In the genomic region with DNA sequence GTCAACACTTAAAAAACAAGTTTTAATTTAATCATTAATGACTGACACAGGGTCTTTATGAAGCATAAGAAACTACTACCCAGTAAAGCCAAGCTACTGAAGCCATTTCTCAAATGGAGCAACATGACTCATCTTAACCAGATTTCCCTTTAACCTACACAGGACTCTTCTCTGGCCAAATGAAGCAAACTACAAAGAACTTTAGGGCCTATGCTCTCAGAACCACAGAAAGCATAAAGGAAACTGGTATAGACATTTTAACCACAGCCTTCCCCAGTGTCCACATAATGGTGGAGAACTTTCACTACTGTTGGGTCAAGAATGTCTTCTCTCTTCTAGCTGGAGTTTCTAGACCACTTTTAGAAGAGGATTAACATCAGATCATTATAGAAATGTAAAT, we compare ENCODE assay signal across 12 cellular contexts. TPM values are rescaled to one million over a fixed set of nuclear protein-coding genes. Genes with fewer than 3 reads are reported as not detected.
DNase-seq lines count a peak whose midpoint lies in the region; ATAC-seq, FAIRE-seq and TF ChIP-seq lines count a peak whose summit lies in the region.
"Had no signal": no experiment of that assay in that cellular context is flagged by ENCODE, and none has a peak within 500 bp of the region (broad histone marks: within the 10 kb centered on the region; RNA-seq: fewer than 3 reads in every experiment).

No MANE protein-coding gene starts in this region.

- H3K27me3 Mint-ChIP-seq in astrocyte (ENCODE audit: low read depth, unreplicated experiment): no peaks in the 10 kb centered on the region

- no peak for FAIRE-seq in astrocyte (lab: Jason Lieb, UNC)

- H3K4me3 ChIP-seq in astrocyte (ENCODE audit: insufficient read depth, low read depth, low read length): no peak overlapping the region
- H3K4me3 ChIP-seq: suprapubic skin had no signal

- H3K4me1 ChIP-seq in astrocyte (ENCODE audit: insufficient read depth, low read length): peaks cover 5% of the 10 kb centered on the region
- H3K4me1 ChIP-seq: suprapubic skin had no signal

- TF ChIP-seq CTCF in astrocyte (IDR thresholded peaks at IDR 0.05; ENCODE audit: insufficient read depth, low read depth, low read length): no peak

- no peaks in the 10 kb centered on the region for H4K20me1 ChIP-seq in astrocyte (ENCODE audit: insufficient read depth, low read length)

- no peak overlapping the region for H3K27ac Mint-ChIP-seq in astrocyte (ENCODE audit: unreplicated experiment)

- no peaks in the 10 kb centered on the region for H3K27me3 ChIP-seq in astrocyte (ENCODE audit: insufficient read depth, low read length)
- H3K27me3 ChIP-seq: suprapubic skin had no signal

- H3K4me1 Mint-ChIP-seq in astrocyte (ENCODE audit: low read depth, unreplicated experiment): peaks cover 30% of the 10 kb centered on the region

- H3K36me3 Mint-ChIP-seq in astrocyte (ENCODE audit: low read depth, unreplicated experiment): peaks cover 5% of the 10 kb centered on the region

- H3K36me3 ChIP-seq in astrocyte (ENCODE audit: insufficient read depth, low read length): peaks cover 10% of the 10 kb centered on the region

- no peak overlapping the region for H3K4me2 ChIP-seq in astrocyte (ENCODE audit: low read length)

- no peaks in the 10 kb centered on the region for H3K79me2 ChIP-seq in astrocyte (ENCODE audit: insufficient read depth, low read length)

- no peak overlapping the region for H3K9ac ChIP-seq in astrocyte (ENCODE audit: low read length)

- no peaks in the 10 kb centered on the region for H3K9me3 Mint-ChIP-seq in astrocyte (ENCODE audit: unreplicated experiment)

- no peak overlapping the region for H3K27ac ChIP-seq in astrocyte (ENCODE audit: low read depth, low read length)
- H3K27ac ChIP-seq: suprapubic skin had no signal

- ATAC-seq in GM19468 (IDR thresholded peaks at IDR 0.05; ENCODE audit: extremely low read depth, unreplicated experiment): peak; percentile 48
- ATAC-seq in HG03135 (IDR thresholded peaks at IDR 0.05; ENCODE audit: unreplicated experiment): peak; percentile 79

- peak; percentile 17 for DNase-seq in ELR (ENCODE audit: low read depth)
- DNase-seq in astrocyte (ENCODE audit: low read depth): peak; percentile 37
- DNase-seq in NCI-H748 treated with DMSO at 0.1 percent for 48 hours (lab: John Stamatoyannopoulos, UW): no peak
- no peak for DNase-seq in NCI-H2107 (lab: John Stamatoyannopoulos, UW)
- no peak for DNase-seq in NCI-H82 (lab: John Stamatoyannopoulos, UW)
- no peak for DNase-seq in mucosa of gallbladder (ENCODE audit: low spot score)
- DNase-seq: effector CD8-positive, alpha-beta T cell; left cardiac atrium; NCI-H1092 had no signal

- no peaks in the 10 kb centered on the region for H3K9me3 ChIP-seq in astrocyte (ENCODE audit: insufficient read depth, low read depth, low read length)
- H3K9me3 ChIP-seq: suprapubic skin had no signal

- no peak overlapping the region for H2AFZ ChIP-seq in astrocyte (ENCODE audit: low read depth, low read length)

- H3K4me3 Mint-ChIP-seq in astrocyte (ENCODE audit: unreplicated experiment): no peak overlapping the region

RNA-seq across cellular contexts. Expression of a gene that starts 34.6 kb away (rescaled TPM):
- total RNA-seq in astrocyte (24.9 and 31.1 TPM in 2 replicates), mucosa of gallbladder (42.4 TPM)

RNA-seq across cellular contexts. Expression of a gene that starts 42.2 kb away (rescaled TPM):
- 1.7 and 2.6 TPM in 2 replicates for total RNA-seq in astrocyte
- total RNA-seq in mucosa of gallbladder: 1.8 TPM

RNA-seq across cellular contexts. Expression of a gene that starts 42.6 kb away (rescaled TPM):
- total RNA-seq in astrocyte (18.4 and 18.8 TPM in 2 replicates), mucosa of gallbladder (21.8 TPM)

Comparison
In these comparisons a context has a peak if more than half of its experiments do, and no peak if none do; other contexts are left out.
1. DNase-seq: peak in ELR (single experiment) and astrocyte (single experiment); none in NCI-H748 treated with DMSO at 0.1 percent for 48 hours (single experiment), NCI-H2107 (single experiment), NCI-H82 (single experiment) and mucosa of gallbladder (single experiment).